In the genomic region with DNA sequence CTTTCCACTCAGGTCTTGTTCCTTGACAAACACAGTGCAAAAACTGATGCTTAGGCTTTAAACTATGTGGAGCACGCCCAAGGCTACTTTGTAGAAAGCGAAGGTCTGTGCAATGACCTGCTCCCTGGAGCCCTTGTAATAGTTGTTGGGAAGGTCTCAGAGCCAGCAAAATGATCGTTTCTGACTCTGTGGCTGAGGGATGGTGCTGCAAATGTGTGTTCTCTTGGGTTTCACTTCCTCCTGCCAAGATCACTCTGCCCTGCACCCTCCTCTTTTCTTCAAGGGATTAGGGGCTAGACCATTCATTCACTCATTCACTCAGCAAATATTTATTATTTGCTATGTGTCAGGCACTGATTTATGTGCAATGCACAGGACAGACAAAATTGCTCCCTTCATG, we compare ENCODE assay signal across 12 cellular contexts.
A peak's percentile ranks its signal among the peaks of the same experiment; 100 is the strongest.
DNase-seq lines count a peak whose midpoint lies in the region; ATAC-seq, FAIRE-seq and TF ChIP-seq lines count a peak whose summit lies in the region.
"Had no signal": no experiment of that assay in that cellular context is flagged by ENCODE, and none has a peak within 500 bp of the region (broad histone marks: within the 10 kb centered on the region; RNA-seq: fewer than 3 reads in every experiment).

No MANE protein-coding gene starts in this region.

- H3K4me3 Mint-ChIP-seq in naive thymus-derived CD4-positive, alpha-beta T cell, result peak overlapping the region in 4 of 10 donors; percentile 1 to 49 (median 4)
- H3K4me3 Mint-ChIP-seq: activated naive CD8-positive, alpha-beta T cell treated with anti-CD3 and anti-CD28 coated beads, Interleukin-2, amount 50 U/mL, for 24 hours had no signal

- no peak overlapping the region for H3K27ac ChIP-seq in naive thymus-derived CD4-positive, alpha-beta T cell (ENCODE audit: low read depth, low read length)
- H3K27ac ChIP-seq in esophagus squamous epithelium, result no peak overlapping the region
- H3K27ac ChIP-seq: PC-9 had no signal

- H3K9me3 ChIP-seq in naive thymus-derived CD4-positive, alpha-beta T cell (ENCODE audit: control insufficient read depth in 2 of 3, low read length in 3 of 3), result no peaks in the 10 kb centered on the region
- no peaks in the 10 kb centered on the region for H3K9me3 ChIP-seq in esophagus squamous epithelium

- ATAC-seq in GM19023 (IDR thresholded peaks at IDR 0.05; ENCODE audit: unreplicated experiment), result peak; percentile 69
- ATAC-seq in HG02678 (IDR thresholded peaks at IDR 0.05; ENCODE audit: unreplicated experiment), result peak; percentile 92
- peak; percentile 70 for ATAC-seq in naive thymus-derived CD4-positive, alpha-beta T cell
- ATAC-seq: activated naive CD8-positive, alpha-beta T cell treated with anti-CD3 and anti-CD28 coated beads, Interleukin-2, amount 50 U/mL, for 24 hours; K562 had no signal

- H3K4me3 ChIP-seq in naive thymus-derived CD4-positive, alpha-beta T cell (ENCODE audit: low read length), result no peak overlapping the region
- H3K4me3 ChIP-seq in esophagus squamous epithelium, result no peak overlapping the region
- H3K4me3 ChIP-seq: K562, PC-9 had no signal

- peaks cover 0 to 11% of the 10 kb centered on the region in 2 donors for H3K4me1 ChIP-seq in naive thymus-derived CD4-positive, alpha-beta T cell (ENCODE audit: control insufficient read depth in 2 of 2, insufficient read depth in 2 of 2, low read length in 2 of 2)
- peaks cover 6 to 57% (median 30%) of the 10 kb centered on the region in 3 donors for H3K4me1 ChIP-seq in esophagus squamous epithelium

- H3K4me1 Mint-ChIP-seq in naive thymus-derived CD4-positive, alpha-beta T cell, result peaks cover 11 to 37% (median 23%) of the 10 kb centered on the region in 7 donors

- POLR2A ChIA-PET in naive thymus-derived CD4-positive, alpha-beta T cell (lab: Charles Lee), result interaction anchor here (0.7 to 0.9 kb wide), 2 partner anchors 80 to 120 kb away, joined by 3 to 5 read pairs; no protein-coding TSS in a partner anchor

- 40 to 59% methylated on average over 3 of the region's 3 CpGs for WGBS in esophagus squamous epithelium, 2 donors

- peaks cover 0 to under 1% (median 0%) of the 10 kb centered on the region in 5 donors for H3K36me3 Mint-ChIP-seq in naive thymus-derived CD4-positive, alpha-beta T cell

- H3K9me3 Mint-ChIP-seq in naive thymus-derived CD4-positive, alpha-beta T cell, result peaks cover 0 to 3% (median 0%) of the 10 kb centered on the region in 11 donors
- H3K9me3 Mint-ChIP-seq: activated naive CD8-positive, alpha-beta T cell treated with anti-CD3 and anti-CD28 coated beads, Interleukin-2, amount 50 U/mL, for 24 hours had no signal

- no peak for TF ChIP-seq CTCF in esophagus squamous epithelium (IDR thresholded peaks at IDR 0.05)

- peak overlapping the region in 1 of 9 donors; percentile 57 for H3K27ac Mint-ChIP-seq in naive thymus-derived CD4-positive, alpha-beta T cell
- H3K27ac Mint-ChIP-seq: activated naive CD8-positive, alpha-beta T cell treated with anti-CD3 and anti-CD28 coated beads, Interleukin-2, amount 50 U/mL, for 24 hours had no signal

- no peaks in the 10 kb centered on the region for H3K36me3 ChIP-seq in naive thymus-derived CD4-positive, alpha-beta T cell (ENCODE audit: control insufficient read depth in 2 of 3, insufficient read depth in 3 of 3, low read length in 3 of 3)
- H3K36me3 ChIP-seq in esophagus squamous epithelium, result no peaks in the 10 kb centered on the region

- DNase-seq in NAMALWA (ENCODE audit: low spot score) (peak; percentile 76), esophagus squamous epithelium (lab: John Stamatoyannopoulos, UW) (no peak), urothelium cell line (ENCODE audit: low spot score) (no peak), OCI-M1 (lab: John Stamatoyannopoulos, UW) (no peak), GOT3 (lab: John Stamatoyannopoulos, UW) (no peak)
- no peak for DNase-seq in naive thymus-derived CD4-positive, alpha-beta T cell
- DNase-seq: activated naive CD8-positive, alpha-beta T cell treated with anti-CD3 and anti-CD28 coated beads, Interleukin-2, amount 50 U/mL, for 24 hours; PC-9 had no signal

- no peak for TF ChIP-seq POLR2A in esophagus squamous epithelium (IDR thresholded peaks at IDR 0.05)

- CTCF ChIA-PET in naive thymus-derived CD4-positive, alpha-beta T cell (lab: Charles Lee), result interaction anchor here (1.5 kb wide), 1 partner anchor 272 kb away, joined by 4 read pairs; no protein-coding TSS in a partner anchor

- peaks cover 0 to 3% (median 0%) of the 10 kb centered on the region in 5 donors for H3K27me3 Mint-ChIP-seq in naive thymus-derived CD4-positive, alpha-beta T cell
- H3K27me3 Mint-ChIP-seq: activated naive CD8-positive, alpha-beta T cell treated with anti-CD3 and anti-CD28 coated beads, Interleukin-2, amount 50 U/mL, for 24 hours had no signal

- no peak for FAIRE-seq in urothelium cell line (lab: Jason Lieb, UNC)
- FAIRE-seq: endometrium, K562 had no signal

- intact Hi-C loops in naive thymus-derived CD4-positive, alpha-beta T cell (cut with micrococcal nuclease), result no loop called here
- intact Hi-C loops in esophagus squamous epithelium (cut with DNase I), result no loop called here

- H3K27me3 ChIP-seq in naive thymus-derived CD4-positive, alpha-beta T cell (ENCODE audit: control insufficient read depth in 2 of 2, insufficient read depth in 2 of 2, low read length in 2 of 2), result no peaks in the 10 kb centered on the region
- H3K27me3 ChIP-seq in esophagus squamous epithelium, result no peaks in the 10 kb centered on the region
